ENCODE assay signal across 14 cellular contexts in genomic region chr2:209772316-209772715, GRCh38. TPM values are rescaled to one million over a fixed set of nuclear protein-coding genes. Genes with fewer than 3 reads are reported as not detected.
DNase-seq lines count a peak whose midpoint lies in the region; ATAC-seq, FAIRE-seq and TF ChIP-seq lines count a peak whose summit lies in the region.
"Had no signal": no experiment of that assay in that cellular context is flagged by ENCODE, and none has a peak within 500 bp of the region (broad histone marks: within the 10 kb centered on the region; RNA-seq: fewer than 3 reads in every experiment).

No MANE protein-coding gene starts in this region.

- H3K79me2 ChIP-seq in PC-3 (ENCODE audit: low read length), result no peaks in the 10 kb centered on the region

- DNase-seq in Ammon's horn (ENCODE audit: low spot score), result peak; percentile 21
- peak; percentile 51 for DNase-seq in NCI-H1417 treated with DMSO at 0.1 percent for 48 hours (lab: John Stamatoyannopoulos, UW)
- peak; percentile 55 to 70 for DNase-seq in SHP77 (lab: John Stamatoyannopoulos, UW)
- no peak for DNase-seq in RPMI8226
- DNase-seq in PC-3, result no peak
- DNase-seq in hepatic stellate cell (ENCODE audit: low spot score), result no peak
- no peak for DNase-seq in CD1c-positive myeloid dendritic cell (ENCODE audit: extremely low spot score)
- DNase-seq: Karpas-422 had no signal

- no peaks in the 10 kb centered on the region for H3K36me3 ChIP-seq in PC-3 (ENCODE audit: low read depth, low read length)
- H3K36me3 ChIP-seq: adrenal gland, BLaER1 had no signal

- CTCF ChIA-PET in PC-3 (lab: Charles Lee), result no interaction called here

- H3K9me2 ChIP-seq in PC-3 (replicated peaks; ENCODE audit: low read length), result no peaks in the 10 kb centered on the region

- TF ChIP-seq CTCF in PC-3 (conservative IDR thresholded peaks at IDR 0.05; ENCODE audit: low read depth, low read length), result no peak

- H2AFZ ChIP-seq in PC-3 (ENCODE audit: low read length), result no peak overlapping the region

- H3K9me3 ChIP-seq in PC-3 (ENCODE audit: low read length), result no peaks in the 10 kb centered on the region
- H3K9me3 ChIP-seq: adrenal gland had no signal

- H3K27ac ChIP-seq in PC-3 (ENCODE audit: low read length), result no peak overlapping the region
- H3K27ac ChIP-seq: BLaER1 had no signal

- intact Hi-C loops in PC-3 (cut with micrococcal nuclease), result no loop called here

- H4K20me1 ChIP-seq in PC-3 (ENCODE audit: low read length), result no peaks in the 10 kb centered on the region
- H4K20me1 ChIP-seq: BLaER1 had no signal

- H3K9ac ChIP-seq in PC-3 (ENCODE audit: low read length), result no peak overlapping the region
- H3K9ac ChIP-seq: BLaER1 had no signal

- no peak overlapping the region for H3K4me3 ChIP-seq in PC-3 (ENCODE audit: low read length)
- H3K4me3 ChIP-seq: BLaER1 had no signal

- no peak for ATAC-seq in PC-3

- no peak overlapping the region for H3K4me2 ChIP-seq in PC-3 (ENCODE audit: low read length)
- H3K4me2 ChIP-seq: BLaER1 had no signal

- no peaks in the 10 kb centered on the region for H3F3A ChIP-seq in PC-3 (ENCODE audit: low read length, unreplicated experiment)

- no TSS peak for BruUV-seq in PC-3 (replicated peaks; lab: Mats Ljungman, UMichigan)

- FAIRE-seq in islet of Langerhans (lab: Jason Lieb, UNC), result peak; percentile 33
- FAIRE-seq: GM12892 had no signal

- no peaks in the 10 kb centered on the region for H3K4me1 ChIP-seq in PC-3 (ENCODE audit: insufficient read depth, low read length)
- H3K4me1 ChIP-seq: BLaER1 had no signal

- POLR2A ChIA-PET in PC-3 (lab: Charles Lee; ENCODE audit: unreplicated experiment), result no interaction called here

- peaks cover 20% of the 10 kb centered on the region for H3K27me3 ChIP-seq in PC-3 (ENCODE audit: low read length)
- H3K27me3 ChIP-seq: adrenal gland, BLaER1 had no signal

RNA-seq across cellular contexts. Expression of gene UNC80, which starts 0.7 kb away (rescaled TPM):
- not detected in 2 replicates for total RNA-seq in PC-3 (2014; rRNA removed)
- total RNA-seq: activated CD4-positive, alpha-beta T cell treated with anti-CD3 and anti-CD28 coated beads, Interleukin-2, amount 10 ng/mL, durations not matched to agents 24 days and 14 days; epithelial cell of proximal tubule had no signal

Comparison
In these comparisons a context has a peak if more than half of its experiments do, and no peak if none do; other contexts are left out.
1. DNase-seq: peak in Ammon's horn (single experiment), NCI-H1417 treated with DMSO at 0.1 percent for 48 hours (single experiment) and SHP77 (2 of 2); none in RPMI8226 (single experiment), PC-3 (single experiment), hepatic stellate cell (single experiment) and CD1c-positive myeloid dendritic cell (single experiment).